22 cellular contexts compared by ENCODE assay signal in the genomic region with DNA sequence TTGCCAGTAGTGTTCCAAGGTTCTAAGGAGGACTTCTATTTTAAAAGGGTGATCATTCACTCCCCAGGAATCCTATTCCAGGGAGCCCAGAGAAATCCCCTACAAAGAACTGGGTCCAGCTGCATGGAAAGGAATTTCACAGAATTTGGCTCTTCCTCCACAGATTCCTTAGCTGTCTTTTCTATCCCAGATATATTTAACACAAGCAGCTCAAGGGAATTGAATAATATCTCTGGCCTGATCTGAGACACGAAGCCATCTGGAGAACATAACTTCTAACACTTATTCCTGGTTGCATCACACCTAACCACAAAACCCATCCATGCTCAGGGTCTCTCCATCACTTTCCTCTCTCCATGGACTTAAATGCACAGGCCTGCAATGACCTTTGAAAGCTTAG.
DNase-seq lines count a peak whose midpoint lies in the region; ATAC-seq and TF ChIP-seq lines count a peak whose summit lies in the region.
"Had no signal": no experiment of that assay in that cellular context is flagged by ENCODE, and none has a peak within 500 bp of the region (broad histone marks: within the 10 kb centered on the region; RNA-seq: fewer than 3 reads in every experiment).

No MANE protein-coding gene starts in this region.

- ATAC-seq in Right ventricle myocardium inferior (peak; percentile 23), left cardiac atrium (no peak), left lung (peak; percentile 64)

- H3K4me1 ChIP-seq in left lung, result no peaks in the 10 kb centered on the region
- H3K4me1 ChIP-seq: ascending aorta had no signal

- TF ChIP-seq CTCF in left lung (IDR thresholded peaks at IDR 0.05), result no peak

- intact Hi-C loops in Right ventricle myocardium inferior (cut with DNase I) (no loop called here), left cardiac atrium (cut with DNase I) (no loop called here), left lung (cut with DNase I) (no loop called here)

- H3K4me3 ChIP-seq in left lung, result no peak overlapping the region
- H3K4me3 ChIP-seq: ascending aorta; BLaER1 treated with 17β-estradiol and CSF1 and Interleukin-3, amounts not matched to agents 10 nM and 100 nM; dorsolateral prefrontal cortex had no signal

- H3K36me3 ChIP-seq in left lung, result no peaks in the 10 kb centered on the region
- H3K36me3 ChIP-seq: ascending aorta; BLaER1 treated with 17β-estradiol and CSF1 and Interleukin-3, amounts not matched to agents 10 nM and 100 nM had no signal

- H3K27ac ChIP-seq in left lung, result no peak overlapping the region
- H3K27ac ChIP-seq: ascending aorta; BLaER1 treated with 17β-estradiol and CSF1 and Interleukin-3, amounts not matched to agents 10 nM and 100 nM; dorsolateral prefrontal cortex; VCaP had no signal

- no peaks in the 10 kb centered on the region for H3K27me3 ChIP-seq in left lung
- H3K27me3 ChIP-seq: ascending aorta; BLaER1 treated with 17β-estradiol and CSF1 and Interleukin-3, amounts not matched to agents 10 nM and 100 nM; dorsolateral prefrontal cortex had no signal

- H3K9me3 ChIP-seq in left lung, result no peaks in the 10 kb centered on the region
- H3K9me3 ChIP-seq: ascending aorta, SK-N-SH had no signal

- DNase-seq in Right ventricle myocardium inferior (ENCODE audit: missing footprints) (no peak), left cardiac atrium (no peak), amniotic epithelial cell (ENCODE audit: low read depth) (peak; percentile 96), left lung (no peak), superior temporal gyrus (ENCODE audit: extremely low spot score) (peak; percentile 24), SW480 (ENCODE audit: low spot score) (no peak), RKO (ENCODE audit: low spot score) (no peak)
- no peak for DNase-seq in activated CD4-positive, CD25-positive, alpha-beta regulatory T cell treated with anti-CD3 and anti-CD28 coated beads, Interleukin-2, amount 50 U/mL, for 72 hours
- DNase-seq: 8988T; activated CD4-positive, alpha-beta T cell treated with anti-CD3 and anti-CD28 coated beads, Interleukin-2, amount 50 U/mL, for 1 hour; Calu3; dorsolateral prefrontal cortex; H9; naive B cell; NCI-H524; nucleus accumbens; retina; RPMI8226; SK-N-SH had no signal

Comparison
In these comparisons a context has a peak if more than half of its experiments do, and no peak if none do; other contexts are left out.
1. ATAC-seq: peak in Right ventricle myocardium inferior (single experiment) and left lung (single experiment); none in left cardiac atrium (0 of 2).
2. DNase-seq: peak in amniotic epithelial cell (single experiment) and superior temporal gyrus (single experiment); none in Right ventricle myocardium inferior (single experiment), left cardiac atrium (single experiment), left lung (0 of 2), activated CD4-positive, CD25-positive, alpha-beta regulatory T cell treated with anti-CD3 and anti-CD28 coated beads, Interleukin-2, amount 50 U/mL, for 72 hours (single experiment), SW480 (single experiment) and RKO (single experiment).